8 cellular contexts compared by ENCODE assay signal in genomic region chr11:95066721-95067041, GRCh38. TPM values are rescaled to one million over a fixed set of nuclear protein-coding genes. Genes with fewer than 3 reads are reported as not detected.
DNase-seq lines count a peak whose midpoint lies in the region; ATAC-seq and TF ChIP-seq lines count a peak whose summit lies in the region.

TSS of gene SRSF8 (plus strand) at chr11:95066919. CDS start at chr11:95067227, 308 bp downstream.

- H3K4me1 ChIP-seq in lung (ENCODE audit: control insufficient read depth in 2 of 2, insufficient read depth in 2 of 2, low read length in 2 of 2) (no peaks in the 10 kb centered on the region), transverse colon (peaks cover 3 to 17% (median 15%) of the 10 kb centered on the region in 4 donors)

- peak; percentile 41 for ATAC-seq in HG02623 (IDR thresholded peaks at IDR 0.05; ENCODE audit: unreplicated experiment)
- ATAC-seq in central memory CD8-positive, alpha-beta T cell (replicated peaks; ENCODE audit: extremely low read depth, poor library complexity, severe bottlenecking): peak; percentile 13
- peak; percentile 37 for ATAC-seq in lung (ENCODE audit: insufficient read depth, low FRiP score)

- H3K4me3 ChIP-seq in lung (peak within 1 kb of the TSS; percentile 92), transverse colon (peak within 1 kb of the TSS; percentile 58 to 85 (median 78))

- in situ Hi-C loops in transverse colon (cut with MboI; ENCODE audit: low pct_ligation_motif_present in 1 of 4, low pct_unique_long_range_greater_than_20kb in 1 of 4, low sequenced_read_pairs in 3 of 4): loop anchor here in 2 of 4 donors (10.0 kb wide), 3 partner anchors 78 to 638 kb away; partner anchors contain the start of genes CWC15 (in 2 of the 2) and KDM4D (in 2 of the 2)

- H3K9me3 ChIP-seq in lung (ENCODE audit: control insufficient read depth in 2 of 2, insufficient read depth in 1 of 2, low read length in 1 of 2): no peaks in the 10 kb centered on the region
- no peaks in the 10 kb centered on the region for H3K9me3 ChIP-seq in transverse colon

- H3K27ac Mint-ChIP-seq in central memory CD8-positive, alpha-beta T cell (ENCODE audit: low read depth): peak within 1 kb of the TSS; percentile 96

- peak within 1 kb of the TSS; percentile 97 for H3K4me3 Mint-ChIP-seq in central memory CD8-positive, alpha-beta T cell

- H3K4me1 Mint-ChIP-seq in central memory CD8-positive, alpha-beta T cell: peaks cover 29% of the 10 kb centered on the region

- peak within 1 kb of the TSS; percentile 96 to 100 for H3K27ac ChIP-seq in lung (ENCODE audit: low read depth in 1 of 2, low read length in 1 of 2)
- peak within 1 kb of the TSS; percentile 94 to 99 (median 98) for H3K27ac ChIP-seq in transverse colon

- H3K27me3 ChIP-seq in lung (ENCODE audit: control insufficient read depth, insufficient read depth) (no peaks in the 10 kb centered on the region), transverse colon (no peaks in the 10 kb centered on the region)

- TF ChIP-seq CTCF in lung (IDR thresholded peaks at IDR 0.05; ENCODE audit: control extremely low read depth, extremely low read depth) (no peak), transverse colon (IDR thresholded peaks at IDR 0.05) (no peak)

- peak; percentile 72 for DNase-seq in DMS53 treated with DMSO at 0.1 percent for 48 hours (lab: John Stamatoyannopoulos, UW; ENCODE audit: unreplicated experiment)
- DNase-seq in DMS53 (lab: John Stamatoyannopoulos, UW): no peak
- peak; percentile 67 for DNase-seq in NCI-H510A treated with DMSO at 0.1 percent for 48 hours (lab: John Stamatoyannopoulos, UW)
- no peak for DNase-seq in central memory CD8-positive, alpha-beta T cell (ENCODE audit: low spot score in 2 of 2)
- no peak for DNase-seq in lung (ENCODE audit: low spot score)
- DNase-seq in transverse colon: no peak
- DNase-seq in stimulated activated CD8-positive, alpha-beta memory T cell treated with anti-CD3 and anti-CD28 coated beads, Interleukin-4, amount 100 ng/mL, for 48 hours: no peak

- no peak for TF ChIP-seq EP300 in transverse colon (IDR thresholded peaks at IDR 0.05; ENCODE audit: low read depth)

- no peaks in the 10 kb centered on the region for H3K36me3 ChIP-seq in lung (ENCODE audit: control insufficient read depth in 2 of 2, insufficient read depth in 2 of 2, low read length in 2 of 2)
- no peaks in the 10 kb centered on the region for H3K36me3 ChIP-seq in transverse colon

- intact Hi-C loops in transverse colon (cut with DNase I; ENCODE audit: low total_unique reads): no loop called here

- TF ChIP-seq POLR2A in transverse colon (IDR thresholded peaks at IDR 0.05): no peak

- WGBS in lung, 2 donors: 0% methylated on average over 4 of the region's 4 CpGs
- WGBS in transverse colon (ENCODE audit: low coverage in 1 of 2), 2 donors: 0% methylated on average over 4 of the region's 4 CpGs

- H3K27me3 Mint-ChIP-seq in central memory CD8-positive, alpha-beta T cell: no peaks in the 10 kb centered on the region

- H3K9me3 Mint-ChIP-seq in central memory CD8-positive, alpha-beta T cell: no peaks in the 10 kb centered on the region

- H3K36me3 Mint-ChIP-seq in central memory CD8-positive, alpha-beta T cell (ENCODE audit: insufficient read depth): peaks cover 13% of the 10 kb centered on the region

RNA-seq across cellular contexts. Expression of gene SRSF8, which starts in this region (rescaled TPM):
- 10 to 100 TPM; 24.0 to 41.4 TPM for total RNA-seq in lung
- 10 to 100 TPM; 22.6 to 49.0 TPM for polyA plus RNA-seq in lung
- total RNA-seq in transverse colon: 10 to 100 TPM; 28.5 to 37.8 (median 33.3) TPM

Comparison
In these comparisons a context has a peak if more than half of its experiments do, and no peak if none do; other contexts are left out.
1. DNase-seq: peak in DMS53 treated with DMSO at 0.1 percent for 48 hours (single experiment) and NCI-H510A treated with DMSO at 0.1 percent for 48 hours (single experiment); none in DMS53 (single experiment), central memory CD8-positive, alpha-beta T cell (0 of 2), lung (single experiment), transverse colon (single experiment) and stimulated activated CD8-positive, alpha-beta memory T cell treated with anti-CD3 and anti-CD28 coated beads, Interleukin-4, amount 100 ng/mL, for 48 hours (single experiment).
2. Peak in every context shown above with its lines, with median percentiles within 50 percentile points of each other: ATAC-seq.